19 cellular contexts compared by ENCODE assay signal in the genomic region with DNA sequence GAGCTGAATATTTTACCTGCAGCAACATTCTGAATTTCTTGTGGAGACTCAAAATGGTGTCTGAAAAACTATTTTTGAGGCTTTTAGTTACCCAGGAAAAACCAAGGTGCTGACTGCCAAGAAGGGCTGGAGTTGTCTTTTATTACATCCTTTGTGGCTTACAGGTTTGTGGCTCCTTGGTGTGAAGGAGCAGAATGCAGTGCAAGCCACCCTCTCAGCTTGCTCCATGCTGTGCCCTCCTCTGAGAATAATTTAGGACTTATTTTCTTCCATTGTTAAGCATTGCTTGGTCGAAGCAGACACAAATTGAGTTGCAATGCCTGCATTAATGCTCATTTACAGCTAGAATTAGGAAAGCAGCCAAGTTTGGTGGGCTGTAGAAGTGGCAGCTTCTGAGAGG.
A peak's percentile ranks its signal among the peaks of the same experiment; 100 is the strongest.
DNase-seq lines count a peak whose midpoint lies in the region; ATAC-seq, FAIRE-seq and TF ChIP-seq lines count a peak whose summit lies in the region.
"Had no signal": no experiment of that assay in that cellular context is flagged by ENCODE, and none has a peak within 500 bp of the region (broad histone marks: within the 10 kb centered on the region; RNA-seq: fewer than 3 reads in every experiment).

No MANE protein-coding gene starts in this region.

- no peak for TF ChIP-seq POLR2A in H1 (IDR thresholded peaks at IDR 0.05; ENCODE audit: control extremely low read depth in 1 of 2, low read depth in 2 of 2, low read length in 2 of 2)

- CTCF ChIA-PET in H1 (lab: Charles Lee; ENCODE audit: partially characterized antibody) = interaction anchor here (0.6 to 2.3 kb wide), 5 partner anchors 9 to 148 kb away, joined by 3 to 8 read pairs (median 4); no protein-coding TSS in a partner anchor

- H3K18ac ChIP-seq in H1 (ENCODE audit: extremely low read depth, low read length) = no peak overlapping the region

- H2AFZ ChIP-seq in GM23338 (peak overlapping the region; percentile 99), H1 (ENCODE audit: low read length) (peak overlapping the region; percentile 89; the same call in 1 of the 2 replicates)

- H3K79me2 ChIP-seq in GM23338 (replicated peaks; ENCODE audit: insufficient read depth) = no peaks in the 10 kb centered on the region
- H3K79me2 ChIP-seq in H1 (ENCODE audit: control insufficient read depth in 1 of 2, insufficient read depth in 2 of 2, low read length in 2 of 2) = no peaks in the 10 kb centered on the region

- no peak overlapping the region for H4K91ac ChIP-seq in H1 (replicated peaks; ENCODE audit: insufficient read length, low read length)

- no peak overlapping the region for H2BK120ac ChIP-seq in H1 (replicated peaks; ENCODE audit: low read depth, low read length)

- TF ChIP-seq CTCF in GM23338 (conservative IDR thresholded peaks at IDR 0.05; ENCODE audit: low read depth in 2 of 2) = no peak
- no peak for TF ChIP-seq CTCF in H1 (IDR thresholded peaks at IDR 0.05; ENCODE audit: control extremely low read depth in 1 of 3, insufficient read depth in 1 of 3, low read depth in 1 of 3, low read length in 3 of 3)

- no peaks in the 10 kb centered on the region for H3K23me2 ChIP-seq in H1 (ENCODE audit: low read depth, low read length)

- H3K27me3 ChIP-seq in GM23338 (ENCODE audit: insufficient read depth) = no peaks in the 10 kb centered on the region
- H3K27me3 ChIP-seq in H1 (replicated peaks in 1 of 4; ENCODE audit: control insufficient read depth in 3 of 4, extremely low read depth in 1 of 4, insufficient read depth in 3 of 4, low read length in 3 of 4) = no peaks in the 10 kb centered on the region

- H4K8ac ChIP-seq in H1 (ENCODE audit: extremely low read depth, insufficient read depth, low read length) = no peak overlapping the region

- no peaks in the 10 kb centered on the region; a peak in 1 of 4 replicates for H3K9me3 ChIP-seq in H1 (ENCODE audit: insufficient read depth in 2 of 2, low read depth in 1 of 2, low read length in 1 of 2)
- H3K9me3 ChIP-seq: Caco-2 had no signal

- H2BK5ac ChIP-seq in H1 (ENCODE audit: low read depth, low read length) = no peak overlapping the region

- no peaks in the 10 kb centered on the region for H3K36me3 Mint-ChIP-seq in GM23338 (ENCODE audit: low read depth)
- H3K36me3 Mint-ChIP-seq: CD4-positive, alpha-beta memory T cell had no signal

- WGBS in H1 (ENCODE audit: extremely low coverage in 1 of 2, insufficient coverage in 1 of 2, insufficient read length in 1 of 2, insufficient replicate concordance in 2 of 2, low coverage in 1 of 2, low lambda C conversion rate in 2 of 2, missing lambda C conversion rate in 1 of 2), 2 experiments = 45% methylated on average over 1 of the region's 1 CpG; no CpG with 5 or more reads in 1 of the 2 experiments

- no peak overlapping the region for H3K4me3 Mint-ChIP-seq in GM23338
- H3K4me3 Mint-ChIP-seq: CD4-positive, alpha-beta memory T cell had no signal

- no peak overlapping the region for H3K4ac ChIP-seq in H1 (replicated peaks; ENCODE audit: insufficient read length, low read depth, low read length)

- peak; percentile 31 for DNase-seq in COR-L47 (lab: John Stamatoyannopoulos, UW)
- DNase-seq in GM23338 (ENCODE audit: low spot score) = no peak
- DNase-seq in NCI-H69 (lab: John Stamatoyannopoulos, UW) = peak; percentile 78
- DNase-seq in H1 (ENCODE audit: low read depth in 1 of 2, low spot score in 2 of 2) = no peak
- no peak for DNase-seq in T-helper 1 cell
- DNase-seq in DMS53 treated with DMSO at 0.1 percent for 48 hours (lab: John Stamatoyannopoulos, UW; ENCODE audit: unreplicated experiment) = no peak
- DNase-seq in DMS153 treated with DMSO at 0.1 percent for 48 hours (lab: John Stamatoyannopoulos, UW; ENCODE audit: unreplicated experiment) = no peak
- DNase-seq: C1 segment of cervical spinal cord; Caco-2; CD4-positive, alpha-beta memory T cell; DMS153; DMS79 treated with DMSO at 0.1 percent for 48 hours; GF-D8; GOT3; H7; HCEC 1CT had no signal

- no peaks in the 10 kb centered on the region; the same call in 2 of the 3 replicates for H3K9me3 Mint-ChIP-seq in GM23338

- TF ChIP-seq RAD21 in H1 (IDR thresholded peaks at IDR 0.05 in 1 of 2, conservative IDR thresholded peaks at IDR 0.05 in 1 of 2; ENCODE audit: low read depth in 2 of 2, low read length in 2 of 2) = no peak

- H4K5ac ChIP-seq in H1 (ENCODE audit: insufficient read length, low read depth, low read length) = no peak overlapping the region

- no peak overlapping the region for H2BK20ac ChIP-seq in H1 (ENCODE audit: low read length)

- H3K36me3 ChIP-seq in GM23338 (ENCODE audit: insufficient read depth) = no peaks in the 10 kb centered on the region
- no peaks in the 10 kb centered on the region for H3K36me3 ChIP-seq in H1 (ENCODE audit: control insufficient read depth in 2 of 4, insufficient read depth in 4 of 4, low read length in 3 of 4)

- no peak overlapping the region for H3K56ac ChIP-seq in H1 (replicated peaks; ENCODE audit: insufficient read length, low read depth, low read length)

- FAIRE-seq in H1 (lab: Jason Lieb, UNC) = no peak
- FAIRE-seq: GM12891, GM18507 had no signal

- H3K4me1 Mint-ChIP-seq in GM23338 = peaks cover 13% of the 10 kb centered on the region
- H3K4me1 Mint-ChIP-seq: CD4-positive, alpha-beta memory T cell had no signal

- H3K79me1 ChIP-seq in H1 (ENCODE audit: low read depth, low read length) = no peaks in the 10 kb centered on the region

- POLR2A ChIA-PET in H1 (lab: Charles Lee; ENCODE audit: partially characterized antibody) = no interaction called here

- no peak for TF ChIP-seq EP300 in H1 (IDR thresholded peaks at IDR 0.05; ENCODE audit: borderline replicate concordance in 1 of 2, low read depth in 2 of 2, low read length in 2 of 2)

- no peaks in the 10 kb centered on the region for H3K27me3 Mint-ChIP-seq in GM23338 (ENCODE audit: insufficient read depth, low read depth, poor library complexity)

- H3K4me3 ChIP-seq in GM23338 = no peak overlapping the region
- no peak overlapping the region for H3K4me3 ChIP-seq in H1 (ENCODE audit: extremely low read depth in 1 of 4, insufficient read depth in 2 of 4, low read depth in 3 of 4, low read length in 4 of 4)

- peaks cover 14% of the 10 kb centered on the region for H3K9me2 ChIP-seq in GM23338 (ENCODE audit: insufficient read depth)

- H3F3A ChIP-seq in GM23338 (replicated peaks; ENCODE audit: low read depth) = no peaks in the 10 kb centered on the region

- H3K4me2 ChIP-seq in GM23338 = peak overlapping the region; percentile 69
- H3K4me2 ChIP-seq in H1 (ENCODE audit: insufficient read depth in 1 of 2, low read depth in 2 of 2, low read length in 2 of 2) = peak overlapping the region in 1 of 2 experiments; percentile 47; a peak in 2 of 4 replicates

- no peaks in the 10 kb centered on the region for H4K20me1 ChIP-seq in GM23338 (replicated peaks; ENCODE audit: insufficient read depth)
- no peaks in the 10 kb centered on the region for H4K20me1 ChIP-seq in H1 (replicated peaks in 1 of 2; ENCODE audit: control insufficient read depth in 1 of 2, insufficient read depth in 2 of 2, low read length in 2 of 2)

- peak; percentile 45 for ATAC-seq in GM23338
- ATAC-seq in HG03460 (IDR thresholded peaks at IDR 0.05; ENCODE audit: unreplicated experiment) = no peak

- H2AK5ac ChIP-seq in H1 (ENCODE audit: low read depth, low read length) = no peak overlapping the region

- H3K27ac ChIP-seq in GM23338 (ENCODE audit: low read depth) (no peak overlapping the region), H1 (ENCODE audit: low read depth, low read length) (no peak overlapping the region)

- H3K27ac Mint-ChIP-seq in GM23338 = no peak overlapping the region
- H3K27ac Mint-ChIP-seq: CD4-positive, alpha-beta memory T cell had no signal

- no peak overlapping the region for H3K9ac ChIP-seq in H1 (replicated peaks in 1 of 4; ENCODE audit: extremely low read depth in 1 of 4, low read depth in 3 of 4, low read length in 3 of 4)

- H3K14ac ChIP-seq in H1 (ENCODE audit: insufficient read length) = no peak overlapping the region

- H3K23ac ChIP-seq in H1 (ENCODE audit: insufficient read length) = no peak overlapping the region

- no peak overlapping the region for H2BK12ac ChIP-seq in H1 (ENCODE audit: low read depth, low read length)

- no peak overlapping the region for H2BK15ac ChIP-seq in H1 (ENCODE audit: low read length)

- peaks cover 9% of the 10 kb centered on the region; the same call in 1 of the 2 replicates for H3K4me1 ChIP-seq in GM23338 (ENCODE audit: insufficient read depth)
- H3K4me1 ChIP-seq in H1 (replicated peaks in 1 of 4; ENCODE audit: control insufficient read depth in 3 of 4, insufficient read depth in 4 of 4, low read length in 3 of 4) = peaks cover 0 to 9% (median 3%) of the 10 kb centered on the region in 4 experiments; a peak in 2 of 7 replicates
- H3K4me1 ChIP-seq: Caco-2 had no signal

TF ChIP-seq in GM23338, 12 proteins besides CTCF, POLR2A, EP300 and RAD21 (continues in another document):
- TF ChIP-seq ZNF331 (CRISPR knock-in tag; IDR thresholded peaks at IDR 0.05; ENCODE audit: low read depth) = no peak

TF ChIP-seq in H1, 55 proteins besides CTCF, POLR2A, EP300 and RAD21 (continues in another document):
- TF ChIP-seq E2F6 (IDR thresholded peaks at IDR 0.05) (no peak), TAF7 (optimal IDR thresholded peaks at IDR 0.05; ENCODE audit: borderline replicate concordance, low read depth, low read length) (no peak), SIX5 (IDR thresholded peaks at IDR 0.05; ENCODE audit: low read depth, low read length) (no peak), TAF1 (IDR thresholded peaks at IDR 0.05; ENCODE audit: low read depth, low read length) (no peak), SUZ12 (IDR thresholded peaks at IDR 0.05; ENCODE audit: low read length) (no peak), SP4 (IDR thresholded peaks at IDR 0.05; ENCODE audit: low read length) (no peak), KDM4A (IDR thresholded peaks at IDR 0.05; ENCODE audit: low read depth, low read length, severe bottlenecking) (no peak), CBX5 (IDR thresholded peaks at IDR 0.05; ENCODE audit: low read depth, low read length) (no peak), CBX8 (IDR thresholded peaks at IDR 0.05; ENCODE audit: borderline replicate concordance, low read depth, low read length) (no peak), SRF (IDR thresholded peaks at IDR 0.05; ENCODE audit: low read depth, low read length) (no peak), SP1 (IDR thresholded peaks at IDR 0.05; ENCODE audit: low read depth, low read length) (no peak), PHF8 (conservative IDR thresholded peaks at IDR 0.05; ENCODE audit: low read depth, low read length) (no peak), RFX5 (IDR thresholded peaks at IDR 0.05; ENCODE audit: borderline replicate concordance, low read depth, low read length) (no peak), SIN3A (conservative IDR thresholded peaks at IDR 0.05 in 1 of 2, IDR thresholded peaks at IDR 0.05 in 1 of 2; ENCODE audit: low read depth in 1 of 2, low read length in 2 of 2) (no peak), NRF1 (IDR thresholded peaks at IDR 0.05; ENCODE audit: low read depth, low read length) (no peak)

Comparison
In these comparisons a context has a peak if more than half of its experiments do, and no peak if none do; other contexts are left out.
1. DNase-seq: peak in COR-L47 (single experiment) and NCI-H69 (single experiment); none in GM23338 (single experiment), H1 (0 of 2), T-helper 1 cell (0 of 5), DMS53 treated with DMSO at 0.1 percent for 48 hours (single experiment) and DMS153 treated with DMSO at 0.1 percent for 48 hours (single experiment).